Comparison of ENCODE assay signal across 35 cellular contexts in the genomic region with DNA sequence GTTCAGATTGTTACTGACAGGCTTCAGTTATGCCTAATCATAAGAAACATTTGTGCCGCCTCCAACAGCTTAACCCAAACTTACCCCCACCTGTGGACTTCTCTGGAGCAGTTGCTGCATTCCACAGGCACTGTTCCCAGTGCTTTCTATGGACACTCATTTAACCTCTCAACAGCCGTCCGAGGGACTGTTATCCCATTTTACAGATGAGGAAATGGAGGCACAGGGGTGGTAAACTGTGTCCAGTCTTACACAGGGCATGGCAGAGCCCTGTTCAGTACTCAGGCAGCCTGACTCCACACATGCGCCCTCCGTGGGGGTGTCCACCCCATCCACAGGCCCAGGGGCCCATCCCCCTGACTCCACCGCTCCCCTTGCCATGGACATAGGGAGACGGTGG. TPM values are rescaled to one million over a fixed set of nuclear protein-coding genes. Genes with fewer than 3 reads are reported as not detected.
"Had no signal": no experiment of that assay in that cellular context is flagged by ENCODE, and none has a peak within 500 bp of the region (broad histone marks: within the 10 kb centered on the region; RNA-seq: fewer than 3 reads in every experiment).

No MANE protein-coding gene starts in this region.

- H3K27ac ChIP-seq: colonic mucosa, epithelial cell of prostate, esophagus squamous epithelium, heart right ventricle, left ventricle myocardium inferior, lower lobe of right lung had no signal

- H3K27me3 ChIP-seq: colonic mucosa, gastrocnemius medialis had no signal

- H3K36me3 Mint-ChIP-seq: mesothelial cell of epicardium, naive B cell had no signal

- H3K4me1 ChIP-seq: colonic mucosa, left ventricle myocardium inferior, lower lobe of right lung had no signal

- H3K9me3 ChIP-seq: colonic mucosa, esophagus squamous epithelium, gastrocnemius medialis, heart right ventricle, left ventricle myocardium inferior, lower lobe of right lung, mucosa of descending colon had no signal

- H3K9me3 Mint-ChIP-seq: dendritic cell treated with granulocyte-macrophage colony-stimulating factor and Interleukin-4, amounts not matched to agents 40 ng/mL and 50 ng/mL, for 4 days; effector memory CD8-positive, alpha-beta T cell; endodermal cell; mesothelial cell of epicardium; naive B cell had no signal

- FAIRE-seq: endometrium, islet of Langerhans, kidney had no signal

- DNase-seq: colonic mucosa; cortex of kidney; effector CD8-positive, alpha-beta T cell; effector memory CD8-positive, alpha-beta T cell; endodermal cell; erythroblast; esophagus squamous epithelium; foreskin fibroblast; foreskin melanocyte; gastrocnemius medialis; glutamatergic neuron; head of caudate nucleus; heart right ventricle; hippocampal formation; kidney glomerular epithelial cell; left colon; left ventricle myocardium inferior; lower lobe of right lung; mesenchymal stem cell; mucosa of descending colon; naive B cell had no signal

- ATAC-seq: effector memory CD8-positive, alpha-beta T cell; esophagus mucosa; gastrocnemius medialis; heart right ventricle; left colon; left lobe of liver; lower lobe of right lung; mucosa of descending colon had no signal

- H3K4me3 Mint-ChIP-seq: dendritic cell treated with granulocyte-macrophage colony-stimulating factor and Interleukin-4, amounts not matched to agents 40 ng/mL and 50 ng/mL, for 4 days; effector memory CD8-positive, alpha-beta T cell; endodermal cell; mesothelial cell of epicardium; naive B cell had no signal

- H3K4me3 ChIP-seq: colonic mucosa, esophagus squamous epithelium, gastrocnemius medialis, heart right ventricle, left ventricle myocardium inferior, lower lobe of right lung, mucosa of descending colon had no signal

- H3K36me3 ChIP-seq: colonic mucosa, esophagus squamous epithelium, gastrocnemius medialis, heart right ventricle, left ventricle myocardium inferior, lower lobe of right lung had no signal

- H3K27ac Mint-ChIP-seq: dendritic cell treated with granulocyte-macrophage colony-stimulating factor and Interleukin-4, amounts not matched to agents 40 ng/mL and 50 ng/mL, for 4 days; effector memory CD8-positive, alpha-beta T cell; endodermal cell; mesothelial cell of epicardium; naive B cell had no signal

- H3K4me1 Mint-ChIP-seq: endodermal cell, mesothelial cell of epicardium had no signal

RNA-seq across cellular contexts. Expression of a gene that starts 14.3 kb away (rescaled TPM):
- total RNA-seq: colonic mucosa, dermis microvascular lymphatic vessel endothelial cell, endodermal cell, glomerular endothelial cell, heart right ventricle, kidney, left colon, left lobe of liver, left ventricle myocardium inferior, liver, lung microvascular endothelial cell, mesothelial cell of epicardium, mucosa of descending colon, myocyte had no signal
- polyA plus RNA-seq: liver had no signal

RNA-seq across cellular contexts. Expression of a gene that starts 21.1 kb away (rescaled TPM):
- total RNA-seq: colonic mucosa, dermis microvascular lymphatic vessel endothelial cell, endodermal cell, glomerular endothelial cell, heart right ventricle, kidney, left colon, left lobe of liver, left ventricle myocardium inferior, liver, lower lobe of right lung, lung microvascular endothelial cell, mesenteric fat pad, mesothelial cell of epicardium, mucosa of descending colon, myocyte had no signal
- polyA plus RNA-seq: heart right ventricle, liver had no signal
